In genomic region chr5:364497-364896, GRCh38 we compare ENCODE assay signal across 7 cellular contexts.
"Had no signal": no experiment of that assay in that cellular context is flagged by ENCODE, and none has a peak within 500 bp of the region (broad histone marks: within the 10 kb centered on the region; RNA-seq: fewer than 3 reads in every experiment).

No MANE protein-coding gene starts in this region.

- H3K4me2 ChIP-seq: KMS-11 had no signal

- H3K4me3 Mint-ChIP-seq: IgD-negative memory B cell had no signal

- DNase-seq: IMR-90, Karpas-422, KBM-7 had no signal

- H3K36me3 Mint-ChIP-seq: IgD-negative memory B cell had no signal

- ATAC-seq: HepG2 had no signal

- H3K27ac Mint-ChIP-seq: IgD-negative memory B cell had no signal

- FAIRE-seq: HepG2, HTR-8/SVneo had no signal

- H3K27ac ChIP-seq: KMS-11 had no signal

- H3K9ac ChIP-seq: KMS-11 had no signal
